Comparison of ENCODE assay signal across 8 cellular contexts in genomic region chr12:120230326-120230973, GRCh38. TPM values are rescaled to one million over a fixed set of nuclear protein-coding genes. Genes with fewer than 3 reads are reported as not detected.
DNase-seq lines count a peak whose midpoint lies in the region; ATAC-seq and TF ChIP-seq lines count a peak whose summit lies in the region.

No MANE protein-coding gene starts in this region.

- ATAC-seq in left cardiac atrium (peak; percentile 58 to 65), GM21367 (IDR thresholded peaks at IDR 0.05; ENCODE audit: unreplicated experiment) (no peak)

- H3K36me3 Mint-ChIP-seq in activated naive CD8-positive, alpha-beta T cell treated with anti-CD3 and anti-CD28 coated beads for 36 hours = peaks cover 2% of the 10 kb centered on the region

- no peaks in the 10 kb centered on the region for H3K9me3 Mint-ChIP-seq in activated naive CD8-positive, alpha-beta T cell treated with anti-CD3 and anti-CD28 coated beads for 36 hours

- H3K27me3 Mint-ChIP-seq in activated naive CD8-positive, alpha-beta T cell treated with anti-CD3 and anti-CD28 coated beads for 36 hours = no peaks in the 10 kb centered on the region

- CTCF ChIA-PET in BJ (lab: Yijun Ruan, JAX) = interaction anchor here (0.5 to 11.4 kb wide), 9 partner anchors 13 to 83 kb away, joined by 4 to 482 read pairs (median 6); partner anchors contain the start of genes PXN, RNU4-1, RNU4-2 and RPLP0

- peak overlapping the region; percentile 90 for H3K27ac Mint-ChIP-seq in activated naive CD8-positive, alpha-beta T cell treated with anti-CD3 and anti-CD28 coated beads for 36 hours

- H3K9me3 ChIP-seq in HUES48 (ENCODE audit: control insufficient read depth, insufficient read depth, low read length) = no peaks in the 10 kb centered on the region

- H3K36me3 ChIP-seq in BJ (ENCODE audit: control insufficient read depth, insufficient read depth, low read length) (peaks cover 7% of the 10 kb centered on the region), HUES48 (ENCODE audit: control insufficient read depth, insufficient read depth, low read length) (peaks cover 14% of the 10 kb centered on the region)

- TF ChIP-seq CTCF in BJ (IDR thresholded peaks at IDR 0.05; ENCODE audit: insufficient read depth, low read depth, low read length) = no peak
- no peak for TF ChIP-seq CTCF in retinal pigment epithelial cell (conservative IDR thresholded peaks at IDR 0.05; ENCODE audit: low read depth, low read length)

- H3K9ac ChIP-seq in HUES48 (ENCODE audit: low read depth, low read length) = peak overlapping the region; percentile 85

- DNase-seq in BJ (ENCODE audit: low read depth) = peak; percentile 73
- no peak for DNase-seq in activated naive CD8-positive, alpha-beta T cell treated with anti-CD3 and anti-CD28 coated beads for 36 hours
- peak; percentile 78 for DNase-seq in left cardiac atrium
- peak; percentile 94 for DNase-seq in retinal pigment epithelial cell (ENCODE audit: low read depth)
- DNase-seq in SHP77 (lab: John Stamatoyannopoulos, UW) = no peak
- no peak for DNase-seq in stimulated activated CD8-positive, alpha-beta memory T cell treated with anti-CD3 and anti-CD28 coated beads, Interleukin-4, amount 100 ng/mL, for 48 hours

- H3K4me1 ChIP-seq in HUES48 (ENCODE audit: control insufficient read depth, insufficient read depth, low read length) = peaks cover 76% of the 10 kb centered on the region

- peak overlapping the region; percentile 50 for H3K4me3 Mint-ChIP-seq in activated naive CD8-positive, alpha-beta T cell treated with anti-CD3 and anti-CD28 coated beads for 36 hours

- H3K4me3 ChIP-seq in BJ (ENCODE audit: low read depth, low read length) (no peak overlapping the region), HUES48 (ENCODE audit: low read depth, low read length) (peak overlapping the region; percentile 50), retinal pigment epithelial cell (ENCODE audit: low read length) (peak overlapping the region; percentile 25)

- POLR2A ChIA-PET in BJ (lab: Charles Lee) = interaction anchor here (0.6 to 3.8 kb wide), 7 partner anchors 27 to 62 kb away, joined by 3 to 33 read pairs (median 13); partner anchors contain the start of genes RNU4-1, RNU4-2 and RPLP0

- H3K27ac ChIP-seq in HUES48 (ENCODE audit: low read depth, low read length) = peak overlapping the region; percentile 99

- no peaks in the 10 kb centered on the region for H3K27me3 ChIP-seq in BJ (ENCODE audit: control insufficient read depth, insufficient read depth, low read length)
- no peaks in the 10 kb centered on the region for H3K27me3 ChIP-seq in HUES48 (ENCODE audit: control insufficient read depth, insufficient read depth, low read length)

- H3K4me1 Mint-ChIP-seq in activated naive CD8-positive, alpha-beta T cell treated with anti-CD3 and anti-CD28 coated beads for 36 hours = peaks cover 76% of the 10 kb centered on the region

- intact Hi-C loops in left cardiac atrium (cut with DNase I) = no loop called here

RNA-seq across cellular contexts. Expression of gene RPLP0, which starts 29.5 kb away (rescaled TPM):
- polyA plus RNA-seq in BJ (2011; rRNA removed) = 5,978 and 8,955 TPM in 2 replicates
- polyA minus RNA-seq in BJ (2011; rRNA and poly(A)+ RNA removed) = 1,697 and 3,340 TPM in 2 replicates
- total RNA-seq in activated naive CD8-positive, alpha-beta T cell treated with anti-CD3 and anti-CD28 coated beads for 36 hours = 1,000 to 10,000 TPM; 3,852 to 4,173 TPM
- total RNA-seq in left cardiac atrium = 1,000 to 10,000 TPM; 1,049 to 1,054 TPM

RNA-seq across cellular contexts. Expression of gene PXN, which starts 35.1 kb away (rescaled TPM):
- polyA plus RNA-seq in BJ (2011; rRNA removed) = 23.9 and 41.8 TPM in 2 replicates
- 33.0 and 50.6 TPM in 2 replicates for polyA minus RNA-seq in BJ (2011; rRNA and poly(A)+ RNA removed)
- 10 to 100 TPM; 37.1 to 39.2 TPM for total RNA-seq in activated naive CD8-positive, alpha-beta T cell treated with anti-CD3 and anti-CD28 coated beads for 36 hours
- 10 to 100 TPM; 70.3 to 86.1 TPM for total RNA-seq in left cardiac atrium

RNA-seq across cellular contexts. Expression of gene GCN1, which starts 35.9 kb away (rescaled TPM):
- polyA plus RNA-seq in BJ (2011; rRNA removed) = 33.7 and 59.7 TPM in 2 replicates
- polyA minus RNA-seq in BJ (2011; rRNA and poly(A)+ RNA removed) = 120 and 162 TPM in 2 replicates
- total RNA-seq in activated naive CD8-positive, alpha-beta T cell treated with anti-CD3 and anti-CD28 coated beads for 36 hours = 100 to 1,000 TPM; 143 to 146 TPM
- total RNA-seq in left cardiac atrium = 10 to 100 TPM; 36.1 to 51.9 TPM

Comparison
In these comparisons a context has a peak if more than half of its experiments do, and no peak if none do; other contexts are left out.
1. DNase-seq: peak in BJ (single experiment), left cardiac atrium (single experiment) and retinal pigment epithelial cell (single experiment); none in activated naive CD8-positive, alpha-beta T cell treated with anti-CD3 and anti-CD28 coated beads for 36 hours (single experiment), SHP77 (0 of 2) and stimulated activated CD8-positive, alpha-beta memory T cell treated with anti-CD3 and anti-CD28 coated beads, Interleukin-4, amount 100 ng/mL, for 48 hours (single experiment).